14 cellular contexts compared by ENCODE assay signal in genomic region chr7:21671859-21672258, GRCh38.
DNase-seq lines count a peak whose midpoint lies in the region; ATAC-seq and FAIRE-seq lines count a peak whose summit lies in the region.
"Had no signal": no experiment of that assay in that cellular context is flagged by ENCODE, and none has a peak within 500 bp of the region (broad histone marks: within the 10 kb centered on the region; RNA-seq: fewer than 3 reads in every experiment).

No MANE protein-coding gene starts in this region.

- WGBS in small intestine, 3 donors: 49 to 58% (median 51%) methylated on average over 3 of the region's 3 CpGs

- no peaks in the 10 kb centered on the region for H3K9me3 ChIP-seq in small intestine (ENCODE audit: control insufficient read depth, low read depth)
- H3K9me3 ChIP-seq: uterus had no signal

- DNase-seq in SKM-1 (lab: John Stamatoyannopoulos, UW; ENCODE audit: unreplicated experiment): peak; percentile 2
- DNase-seq in NCI-H774 (lab: John Stamatoyannopoulos, UW): no peak
- no peak for DNase-seq in small intestine
- DNase-seq in NCI-H2107 treated with DMSO at 0.1 percent for 48 hours (lab: John Stamatoyannopoulos, UW; ENCODE audit: unreplicated experiment): no peak
- DNase-seq in SHP77 treated with DMSO at 0.1 percent for 48 hours (lab: John Stamatoyannopoulos, UW): no peak
- DNase-seq: activated B cell treated with CpG ODN at 0.5 μM for 24 hours, activated gamma-delta T cell, islet precursor cell, right cardiac atrium, RPMI8226, uterus had no signal

- no peaks in the 10 kb centered on the region for H3K27me3 ChIP-seq in small intestine (ENCODE audit: control insufficient read depth in 2 of 2, insufficient read depth in 2 of 2, low read length in 2 of 2)
- H3K27me3 ChIP-seq: uterus had no signal

- no peak for FAIRE-seq in small intestine (lab: Jason Lieb, UNC)

- ATAC-seq in GM18517 (IDR thresholded peaks at IDR 0.05; ENCODE audit: unreplicated experiment) (peak; percentile 56), GM21367 (IDR thresholded peaks at IDR 0.05; ENCODE audit: unreplicated experiment) (peak; percentile 60), HG03103 (IDR thresholded peaks at IDR 0.05; ENCODE audit: low read depth, unreplicated experiment) (peak; percentile 81)
- ATAC-seq: right cardiac atrium had no signal

- H3K4me1 ChIP-seq in small intestine (ENCODE audit: control insufficient read depth in 2 of 2, insufficient read depth in 1 of 2, low read depth in 1 of 2, low read length in 1 of 2): no peaks in the 10 kb centered on the region
- H3K4me1 ChIP-seq: uterus had no signal

- H3K4me3 ChIP-seq in small intestine (ENCODE audit: low read depth in 1 of 2, low read length in 2 of 2): no peak overlapping the region
- H3K4me3 ChIP-seq: uterus had no signal

- H3K36me3 ChIP-seq in small intestine (ENCODE audit: control insufficient read depth in 2 of 2, insufficient read depth in 2 of 2, low read length in 2 of 2): no peaks in the 10 kb centered on the region
- H3K36me3 ChIP-seq: uterus had no signal

- no peak overlapping the region for H3K27ac ChIP-seq in small intestine (ENCODE audit: low read depth in 1 of 2, low read length in 1 of 2)
- H3K27ac ChIP-seq: uterus had no signal
